21 cellular contexts compared by ENCODE assay signal in the genomic region with DNA sequence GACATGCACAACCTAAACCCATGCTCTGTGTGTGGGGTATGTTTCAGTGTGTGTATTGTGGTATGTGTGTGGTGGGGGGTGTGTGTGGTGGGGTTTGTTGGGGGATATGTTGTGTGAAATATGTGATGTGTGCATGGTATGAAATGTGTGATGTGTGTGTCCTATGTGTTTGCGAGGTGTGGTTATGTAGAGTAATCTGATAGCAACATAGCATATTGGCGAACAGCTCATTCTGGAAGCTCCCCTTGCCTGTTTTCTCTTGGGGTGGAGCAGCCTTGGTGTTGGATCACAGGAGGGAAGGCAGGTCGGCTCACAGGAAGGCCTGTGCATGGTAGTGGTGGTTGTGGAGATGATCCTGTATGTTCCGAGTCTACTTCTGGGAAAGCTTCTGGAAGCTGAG. TPM values are rescaled to one million over a fixed set of nuclear protein-coding genes. Genes with fewer than 3 reads are reported as not detected.
DNase-seq lines count a peak whose midpoint lies in the region; ATAC-seq, FAIRE-seq and TF ChIP-seq lines count a peak whose summit lies in the region.
"Had no signal": no experiment of that assay in that cellular context is flagged by ENCODE, and none has a peak within 500 bp of the region (broad histone marks: within the 10 kb centered on the region; RNA-seq: fewer than 3 reads in every experiment).

No MANE protein-coding gene starts in this region.

- no peaks in the 10 kb centered on the region for H3K27me3 ChIP-seq in left ventricle myocardium inferior (ENCODE audit: low read depth)
- no peaks in the 10 kb centered on the region for H3K27me3 ChIP-seq in keratinocyte (ENCODE audit: control insufficient read depth, extremely low read depth, insufficient read depth, low read length)

- H3K27me3 Mint-ChIP-seq in T-helper 2 cell treated with Interferon-gamma antibody and Interleukin-4, amounts not matched to agents 5 μg/mL and 100 μg/mL, for 36 hours (ENCODE audit: low read depth), result no peaks in the 10 kb centered on the region
- no peaks in the 10 kb centered on the region for H3K27me3 Mint-ChIP-seq in type B pancreatic cell

- CTCF ChIA-PET in RWPE1 (lab: Yijun Ruan, JAX), result no interaction called here

- peak overlapping the region; percentile 50 for H3K27ac ChIP-seq in left ventricle myocardium inferior (replicated peaks)
- H3K27ac ChIP-seq in keratinocyte (ENCODE audit: control insufficient read depth, insufficient read depth, low read length), result peak overlapping the region; percentile 16
- no peak overlapping the region for H3K27ac ChIP-seq in RWPE1
- H3K27ac ChIP-seq: 22Rv1, C4-2B had no signal

- no peak for DNase-seq in T-helper 2 cell treated with Interferon-gamma antibody and Interleukin-4, amounts not matched to agents 5 μg/mL and 100 μg/mL, for 36 hours (ENCODE audit: low spot score)
- DNase-seq in T-helper 2 cell, result no peak
- DNase-seq in left ventricle myocardium inferior, result no peak
- DNase-seq in Right ventricle myocardium inferior (ENCODE audit: missing footprints), result no peak
- DNase-seq in keratinocyte (ENCODE audit: low read depth, low spot score), result no peak
- no peak for DNase-seq in type B pancreatic cell (ENCODE audit: extremely low spot score, unreplicated experiment)
- no peak for DNase-seq in RWPE1 (ENCODE audit: low spot score)
- no peak for DNase-seq in NOMO-1 (lab: John Stamatoyannopoulos, UW; ENCODE audit: unreplicated experiment in 2 of 2)
- DNase-seq: AML-193, COR-L47, DMS 273 treated with DMSO at 0.1 percent for 48 hours, H7, NCI-H1417 treated with DMSO at 0.1 percent for 48 hours, NCI-H187 treated with DMSO at 0.1 percent for 48 hours, NCI-H345, NCI-H524 treated with DMSO at 0.1 percent for 48 hours, PC-3, RPMI8226 had no signal

- H3K36me3 ChIP-seq in left ventricle myocardium inferior (peaks cover 39% of the 10 kb centered on the region), keratinocyte (ENCODE audit: control insufficient read depth in 2 of 2, extremely low read depth in 1 of 2, insufficient read depth in 2 of 2, low read length in 2 of 2) (peaks cover 19 to 22% of the 10 kb centered on the region in 2 experiments)

- H3K4me2 ChIP-seq in keratinocyte (ENCODE audit: control insufficient read depth, extremely low read depth, insufficient read depth, low read depth, low read length), result no peak overlapping the region

- no peaks in the 10 kb centered on the region for H3K9me3 Mint-ChIP-seq in T-helper 2 cell treated with Interferon-gamma antibody and Interleukin-4, amounts not matched to agents 5 μg/mL and 100 μg/mL, for 36 hours
- H3K9me3 Mint-ChIP-seq in type B pancreatic cell, result no peaks in the 10 kb centered on the region

- peaks cover 8% of the 10 kb centered on the region for H3K4me1 Mint-ChIP-seq in T-helper 2 cell treated with Interferon-gamma antibody and Interleukin-4, amounts not matched to agents 5 μg/mL and 100 μg/mL, for 36 hours (ENCODE audit: low read depth)
- peaks cover 3% of the 10 kb centered on the region for H3K4me1 Mint-ChIP-seq in type B pancreatic cell (ENCODE audit: unreplicated experiment)

- H2AFZ ChIP-seq in keratinocyte (ENCODE audit: control insufficient read depth, low read length), result no peak overlapping the region

- H3K79me2 ChIP-seq in keratinocyte (ENCODE audit: control insufficient read depth, insufficient read depth, low read length), result peaks cover 5% of the 10 kb centered on the region

- H4K20me1 ChIP-seq in keratinocyte (ENCODE audit: control insufficient read depth, extremely low read depth, insufficient read depth, low read length), result no peaks in the 10 kb centered on the region

- POLR2A ChIA-PET in RWPE1 (lab: Yijun Ruan, JAX; ENCODE audit: low non-redundant PET), result no interaction called here

- TF ChIP-seq CTCF in left ventricle myocardium inferior (IDR thresholded peaks at IDR 0.05; ENCODE audit: borderline replicate concordance) (no peak), keratinocyte (optimal IDR thresholded peaks at IDR 0.05 in 1 of 3, IDR thresholded peaks at IDR 0.05 in 1 of 3, conservative IDR thresholded peaks at IDR 0.05 in 1 of 3; ENCODE audit: extremely low read depth in 1 of 3, insufficient read depth in 2 of 3, low read length in 3 of 3) (no peak), type B pancreatic cell (conservative IDR thresholded peaks at IDR 0.05) (no peak), RWPE1 (conservative IDR thresholded peaks at IDR 0.05; ENCODE audit: low read depth) (no peak)

- dilution Hi-C loops in keratinocyte (cut with MboI; ENCODE audit: extremely low pct_ligation_motif_present, low sequenced_read_pairs), result no loop called here

- peak overlapping the region; percentile 63 for H3K27ac Mint-ChIP-seq in T-helper 2 cell treated with Interferon-gamma antibody and Interleukin-4, amounts not matched to agents 5 μg/mL and 100 μg/mL, for 36 hours
- peak overlapping the region; percentile 60 for H3K27ac Mint-ChIP-seq in type B pancreatic cell

- intact Hi-C loops in left ventricle myocardium inferior (cut with micrococcal nuclease), result no loop called here
- intact Hi-C loops in Right ventricle myocardium inferior (cut with DNase I), result loop anchor here (5.0 kb wide), 1 partner anchor 89 kb away; a partner anchor contains a TSS

- H3K4me3 Mint-ChIP-seq in T-helper 2 cell treated with Interferon-gamma antibody and Interleukin-4, amounts not matched to agents 5 μg/mL and 100 μg/mL, for 36 hours, result no peak overlapping the region
- H3K4me3 Mint-ChIP-seq in type B pancreatic cell, result no peak overlapping the region

- no peaks in the 10 kb centered on the region for H3K9me3 ChIP-seq in left ventricle myocardium inferior (replicated peaks)
- H3K9me3 ChIP-seq in keratinocyte (ENCODE audit: control insufficient read depth, low read depth, low read length), result no peaks in the 10 kb centered on the region

- peaks cover 56% of the 10 kb centered on the region for H3K36me3 Mint-ChIP-seq in T-helper 2 cell treated with Interferon-gamma antibody and Interleukin-4, amounts not matched to agents 5 μg/mL and 100 μg/mL, for 36 hours (ENCODE audit: low read depth)
- peaks cover 16% of the 10 kb centered on the region for H3K36me3 Mint-ChIP-seq in type B pancreatic cell

- ATAC-seq in Right ventricle myocardium inferior, result no peak
- ATAC-seq: PC-3 had no signal

- H3K4me3 ChIP-seq in left ventricle myocardium inferior (no peak overlapping the region), keratinocyte (ENCODE audit: control insufficient read depth in 2 of 3, extremely low read depth in 1 of 3, insufficient read depth in 2 of 3, low read depth in 1 of 3, low read length in 3 of 3) (no peak overlapping the region)

- no peaks in the 10 kb centered on the region for H3K9me1 ChIP-seq in keratinocyte (ENCODE audit: control insufficient read depth, extremely low read depth, insufficient read depth, low read length)

- H3K9ac ChIP-seq in keratinocyte (ENCODE audit: control insufficient read depth, extremely low read depth, insufficient read depth, low read length), result no peak overlapping the region

- H3K4me1 ChIP-seq in left ventricle myocardium inferior, result peaks cover 46% of the 10 kb centered on the region
- H3K4me1 ChIP-seq in keratinocyte (ENCODE audit: control insufficient read depth, extremely low read depth, insufficient read depth, low read length), result peaks cover 24% of the 10 kb centered on the region

- no peak for FAIRE-seq in keratinocyte (lab: Jason Lieb, UNC)
- FAIRE-seq: G401.6 had no signal

RNA-seq across cellular contexts. Expression of a gene that starts 35.4 kb away (rescaled TPM):
- 27.4 TPM for total RNA-seq in left ventricle myocardium inferior
- 28.7 TPM for total RNA-seq in Right ventricle myocardium inferior
- 3.7 to 6.6 TPM (median 5.1 TPM) in 3 replicates for polyA plus RNA-seq in keratinocyte
- 2.8 TPM for polyA plus RNA-seq in keratinocyte (2011; ENCODE audit: low read depth)
- 3.0 and 3.6 TPM in 2 replicates for polyA plus RNA-seq in keratinocyte (2011; cell fraction: cytosol; rRNA removed)
- 7.4 and 8.4 TPM in 2 replicates for polyA plus RNA-seq in keratinocyte (2011; cell fraction: nucleus; rRNA removed)
- polyA plus RNA-seq in keratinocyte (2012; ENCODE audit: low replicate concordance), result 5.4 and 7.9 TPM in 2 replicates
- 2.9 to 5.9 TPM (median 4.3 TPM) in 3 replicates for polyA minus RNA-seq in keratinocyte
- 5.0 TPM for polyA minus RNA-seq in keratinocyte (2011; cell fraction: cytosol; rRNA and poly(A)+ RNA removed)
- polyA minus RNA-seq in keratinocyte (2011; cell fraction: nucleus; rRNA and poly(A)+ RNA removed), result 4.2 and 5.0 TPM in 2 replicates
- total RNA-seq in type B pancreatic cell (ENCODE audit: low replicate concordance), result 28.1 and 34.7 TPM in 2 replicates
